In the genomic region with DNA sequence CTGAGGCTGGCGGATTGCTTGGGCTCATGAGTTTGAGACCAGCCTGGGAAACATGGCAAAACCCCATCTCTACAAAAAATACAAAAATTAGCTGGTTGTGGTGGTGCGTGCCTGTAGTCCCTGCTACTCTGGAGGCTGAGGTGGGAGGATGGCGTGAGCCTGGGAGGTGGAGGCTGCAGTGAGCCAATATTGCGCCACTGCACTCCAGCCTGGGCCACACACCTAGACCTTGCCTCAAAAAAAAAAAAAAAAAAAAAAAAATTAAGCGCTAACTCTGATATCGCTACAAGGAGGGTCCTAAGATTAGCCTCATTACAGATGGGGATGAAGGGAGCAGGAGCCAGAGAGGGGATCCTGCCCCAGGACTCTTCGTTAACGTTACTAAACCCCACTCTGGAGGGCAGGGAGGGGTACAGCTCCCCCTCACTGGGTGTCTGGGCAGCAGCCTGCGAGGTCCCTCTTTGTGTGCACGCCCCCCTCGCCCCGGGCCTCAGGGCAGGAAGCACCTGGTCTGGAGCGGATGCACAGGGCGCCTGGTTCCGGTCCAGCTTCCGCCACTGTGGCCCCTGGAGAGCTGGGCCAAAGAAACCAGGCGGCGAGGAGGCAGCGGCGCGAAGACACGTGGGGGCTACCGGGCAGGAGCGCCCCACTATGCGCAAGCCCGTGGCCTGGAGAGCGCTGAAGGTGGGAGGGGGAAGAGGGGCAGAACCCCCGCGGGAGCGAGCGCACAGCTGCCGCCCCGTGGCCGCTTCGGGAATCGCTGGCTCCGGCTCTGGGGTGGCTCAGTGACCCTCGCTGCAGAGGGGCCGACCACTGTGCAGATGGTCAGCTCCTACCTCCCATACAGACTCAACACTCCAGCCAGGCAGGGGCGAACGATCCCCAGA, we compare ENCODE assay signal across 8 cellular contexts. TPM values are rescaled to one million over a fixed set of nuclear protein-coding genes. Genes with fewer than 3 reads are reported as not detected.
DNase-seq lines count a peak whose midpoint lies in the region; ATAC-seq, FAIRE-seq and TF ChIP-seq lines count a peak whose summit lies in the region.

No MANE protein-coding gene starts in this region.

- H3K4me2 ChIP-seq in astrocyte (ENCODE audit: low read length), result no peak overlapping the region

- no peaks in the 10 kb centered on the region for H3K27me3 ChIP-seq in CD4-positive, CD25-positive, alpha-beta regulatory T cell (ENCODE audit: control insufficient read depth, insufficient read depth, low read length)
- no peaks in the 10 kb centered on the region for H3K27me3 ChIP-seq in astrocyte (ENCODE audit: insufficient read depth, low read length)

- H4K20me1 ChIP-seq in astrocyte (ENCODE audit: insufficient read depth, low read length), result peaks cover 6% of the 10 kb centered on the region

- peak; percentile 51 for TF ChIP-seq CTCF in HFFc6 (IDR thresholded peaks at IDR 0.05)
- peak; percentile 47 for TF ChIP-seq CTCF in astrocyte (IDR thresholded peaks at IDR 0.05; ENCODE audit: insufficient read depth, low read depth, low read length)

- H3K9me3 ChIP-seq in CD4-positive, CD25-positive, alpha-beta regulatory T cell (ENCODE audit: control insufficient read depth in 2 of 2, low read length in 2 of 2), result no peaks in the 10 kb centered on the region
- H3K9me3 ChIP-seq in astrocyte (ENCODE audit: insufficient read depth, low read depth, low read length), result no peaks in the 10 kb centered on the region

- H2AFZ ChIP-seq in astrocyte (ENCODE audit: low read depth, low read length), result no peak overlapping the region

- peak overlapping the region; percentile 82 for H3K4me3 ChIP-seq in CD4-positive, CD25-positive, alpha-beta regulatory T cell (ENCODE audit: low read depth, low read length)
- no peak overlapping the region for H3K4me3 ChIP-seq in astrocyte (ENCODE audit: insufficient read depth, low read depth, low read length)

- no peaks in the 10 kb centered on the region for H3K36me3 ChIP-seq in CD4-positive, CD25-positive, alpha-beta regulatory T cell (ENCODE audit: control insufficient read depth, insufficient read depth, low read length)
- H3K36me3 ChIP-seq in astrocyte (ENCODE audit: insufficient read depth, low read length), result peaks cover 3% of the 10 kb centered on the region

- peaks cover 0 to 50% (median 21%) of the 10 kb centered on the region in 4 donors for H3K4me1 Mint-ChIP-seq in CD4-positive, CD25-positive, alpha-beta regulatory T cell
- H3K4me1 Mint-ChIP-seq in HFFc6 (ENCODE audit: low read depth), result peaks cover 21% of the 10 kb centered on the region
- peaks cover 3% of the 10 kb centered on the region for H3K4me1 Mint-ChIP-seq in astrocyte (ENCODE audit: low read depth, unreplicated experiment)
- peaks cover 35 to 38% of the 10 kb centered on the region in 2 donors for H3K4me1 Mint-ChIP-seq in immature natural killer cell

- H3K27ac ChIP-seq in CD4-positive, CD25-positive, alpha-beta regulatory T cell (ENCODE audit: insufficient read depth, low read length, poor library complexity, severe bottlenecking), result peak overlapping the region; percentile 72
- H3K27ac ChIP-seq in astrocyte (ENCODE audit: low read depth, low read length), result no peak overlapping the region

- H3K4me1 ChIP-seq in CD4-positive, CD25-positive, alpha-beta regulatory T cell (ENCODE audit: control insufficient read depth, insufficient read depth, low read length, poor library complexity, severe bottlenecking), result peaks cover 67% of the 10 kb centered on the region
- H3K4me1 ChIP-seq in astrocyte (ENCODE audit: insufficient read depth, low read length), result peaks cover 5% of the 10 kb centered on the region

- peak overlapping the region; percentile 83 to 97 (median 88) for H3K27ac Mint-ChIP-seq in CD4-positive, CD25-positive, alpha-beta regulatory T cell
- H3K27ac Mint-ChIP-seq in HFFc6, result no peak overlapping the region
- H3K27ac Mint-ChIP-seq in astrocyte (ENCODE audit: unreplicated experiment), result no peak overlapping the region
- H3K27ac Mint-ChIP-seq in immature natural killer cell, result peak overlapping the region; percentile 68 to 90 (median 88)

- no peaks in the 10 kb centered on the region for H3K9me3 Mint-ChIP-seq in CD4-positive, CD25-positive, alpha-beta regulatory T cell
- no peaks in the 10 kb centered on the region for H3K9me3 Mint-ChIP-seq in HFFc6
- peaks cover 8% of the 10 kb centered on the region for H3K9me3 Mint-ChIP-seq in astrocyte (ENCODE audit: unreplicated experiment)
- H3K9me3 Mint-ChIP-seq in immature natural killer cell, result peaks cover 0 to 5% (median 4%) of the 10 kb centered on the region in 6 donors

- DNase-seq in CD4-positive, CD25-positive, alpha-beta regulatory T cell, result peak; percentile 55 to 69 (median 57)
- DNase-seq in HFFc6, result no peak
- peak; percentile 45 to 71 (median 49) for DNase-seq in T-helper 2 cell
- no peak for DNase-seq in astrocyte (ENCODE audit: low read depth)
- DNase-seq in immature natural killer cell, result peak; percentile 57 to 68 (median 65)
- DNase-seq in stimulated activated CD4-positive, alpha-beta T cell treated with anti-CD3 and anti-CD28 coated beads, Interleukin-4, amount 100 ng/mL, for 24 hours, result peak; percentile 66
- DNase-seq in HT-29 (ENCODE audit: low spot score), result no peak
- DNase-seq in NCI-H446 treated with DMSO at 0.1 percent for 48 hours (lab: John Stamatoyannopoulos, UW), result no peak

- no peaks in the 10 kb centered on the region for H3K79me2 ChIP-seq in astrocyte (ENCODE audit: insufficient read depth, low read length)

- H3K9ac ChIP-seq in astrocyte (ENCODE audit: low read length), result no peak overlapping the region

- no peaks in the 10 kb centered on the region for H3K27me3 Mint-ChIP-seq in CD4-positive, CD25-positive, alpha-beta regulatory T cell
- peaks cover 7% of the 10 kb centered on the region for H3K27me3 Mint-ChIP-seq in HFFc6 (ENCODE audit: insufficient read depth)
- peaks cover 14% of the 10 kb centered on the region for H3K27me3 Mint-ChIP-seq in astrocyte (ENCODE audit: low read depth, unreplicated experiment)
- peaks cover 13 to 19% (median 16%) of the 10 kb centered on the region in 3 donors for H3K27me3 Mint-ChIP-seq in immature natural killer cell (ENCODE audit: low read depth in 3 of 3)

- ATAC-seq in CD4-positive, CD25-positive, alpha-beta regulatory T cell (ENCODE audit: low read depth in 2 of 2), result peak; percentile 40 to 50

- H3K4me3 Mint-ChIP-seq in CD4-positive, CD25-positive, alpha-beta regulatory T cell, result peak overlapping the region; percentile 90 to 97 (median 92)
- H3K4me3 Mint-ChIP-seq in HFFc6, result no peak overlapping the region
- H3K4me3 Mint-ChIP-seq in astrocyte (ENCODE audit: unreplicated experiment), result no peak overlapping the region
- H3K4me3 Mint-ChIP-seq in immature natural killer cell, result peak overlapping the region; percentile 90 to 98 (median 93)

- H3K36me3 Mint-ChIP-seq in CD4-positive, CD25-positive, alpha-beta regulatory T cell, result peaks cover 6% of the 10 kb centered on the region
- peaks cover 10% of the 10 kb centered on the region; the same call in 1 of the 2 replicates for H3K36me3 Mint-ChIP-seq in HFFc6 (ENCODE audit: low read depth)
- H3K36me3 Mint-ChIP-seq in astrocyte (ENCODE audit: low read depth, unreplicated experiment), result peaks cover 10% of the 10 kb centered on the region
- H3K36me3 Mint-ChIP-seq in immature natural killer cell, result no peaks in the 10 kb centered on the region

- no peak for FAIRE-seq in astrocyte (lab: Jason Lieb, UNC)

RNA-seq across cellular contexts. Expression of a gene that starts 1.5 kb away (rescaled TPM):
- total RNA-seq in CD4-positive, CD25-positive, alpha-beta regulatory T cell, result 8.7 TPM
- polyA plus RNA-seq in CD4-positive, CD25-positive, alpha-beta regulatory T cell, result 10 to 100 TPM in 1 of 4 donors, 1 to 10 TPM in 3; 6.5 to 14.2 (median 7.5) TPM
- 1 to 10 TPM; 1.5 to 5.1 (median 4.2) TPM for total RNA-seq in HFFc6 (2021; fragmentation: NEBNext Ultra II Directional; extraction: Animal tissue kit (Norgen Biotek cat#: 25700))
- 0.27 TPM in 1 of 2 replicates, not detected in the other for total RNA-seq in astrocyte
- polyA plus RNA-seq in immature natural killer cell, result 1 to 10 TPM; 1.1 to 2.2 (median 2.1) TPM
- 1.8 and 2.5 TPM in 2 replicates for total RNA-seq in HT-29 (2014; rRNA removed; shearing (Covaris generic))

RNA-seq across cellular contexts. Expression of a gene that starts 12.3 kb away (rescaled TPM):
- total RNA-seq in CD4-positive, CD25-positive, alpha-beta regulatory T cell, result 57.6 TPM
- 10 to 100 TPM; 16.0 to 22.3 (median 19.9) TPM for polyA plus RNA-seq in CD4-positive, CD25-positive, alpha-beta regulatory T cell
- total RNA-seq in HFFc6 (2021; fragmentation: NEBNext Ultra II Directional; extraction: Animal tissue kit (Norgen Biotek cat#: 25700)), result 10 to 100 TPM; 36.3 to 49.9 (median 39.6) TPM
- total RNA-seq in astrocyte, result 43.0 and 43.3 TPM in 2 replicates
- 10 to 100 TPM; 13.2 to 16.5 (median 16.3) TPM for polyA plus RNA-seq in immature natural killer cell
- total RNA-seq in HT-29 (2014; rRNA removed; shearing (Covaris generic)), result 52.8 and 59.8 TPM in 2 replicates

RNA-seq across cellular contexts. Expression of a gene that starts 13.9 kb away (rescaled TPM):
- 25.4 TPM for total RNA-seq in CD4-positive, CD25-positive, alpha-beta regulatory T cell
- 1 to 10 TPM in 2 of 4 donors, under 1 TPM in 2; 0.71 to 2.5 (median 1.2) TPM for polyA plus RNA-seq in CD4-positive, CD25-positive, alpha-beta regulatory T cell
- 100 to 1,000 TPM; 126 to 146 (median 139) TPM for total RNA-seq in HFFc6 (2021; fragmentation: NEBNext Ultra II Directional; extraction: Animal tissue kit (Norgen Biotek cat#: 25700))
- total RNA-seq in astrocyte, result 96.4 and 104 TPM in 2 replicates
- 1 to 10 TPM in 2 of 3 donors, not detected in 1; 1.2 to 2.8 TPM for polyA plus RNA-seq in immature natural killer cell
- 130 and 133 TPM in 2 replicates for total RNA-seq in HT-29 (2014; rRNA removed; shearing (Covaris generic))

RNA-seq across cellular contexts. Expression of a gene that starts 46.0 kb away (rescaled TPM):
- 56.5 TPM for total RNA-seq in CD4-positive, CD25-positive, alpha-beta regulatory T cell
- polyA plus RNA-seq in CD4-positive, CD25-positive, alpha-beta regulatory T cell, result 10 to 100 TPM; 52.4 to 68.2 (median 58.9) TPM
- 10 to 100 TPM; 48.5 to 63.4 (median 54.0) TPM for total RNA-seq in HFFc6 (2021; fragmentation: NEBNext Ultra II Directional; extraction: Animal tissue kit (Norgen Biotek cat#: 25700))
- 39.7 and 39.8 TPM in 2 replicates for total RNA-seq in astrocyte
- polyA plus RNA-seq in immature natural killer cell, result 10 to 100 TPM; 56.8 to 92.5 (median 66.0) TPM
- total RNA-seq in HT-29 (2014; rRNA removed; shearing (Covaris generic)), result 86.0 and 102 TPM in 2 replicates

RNA-seq across cellular contexts. Expression of a gene that starts 46.0 kb away (rescaled TPM):
- 478 TPM for total RNA-seq in CD4-positive, CD25-positive, alpha-beta regulatory T cell
- 100 to 1,000 TPM; 144 to 234 (median 197) TPM for polyA plus RNA-seq in CD4-positive, CD25-positive, alpha-beta regulatory T cell
- total RNA-seq in HFFc6 (2021; fragmentation: NEBNext Ultra II Directional; extraction: Animal tissue kit (Norgen Biotek cat#: 25700)), result 10 to 100 TPM; 68.9 to 91.2 (median 87.7) TPM
- total RNA-seq in astrocyte, result 58.7 and 71.3 TPM in 2 replicates
- 100 to 1,000 TPM; 395 to 487 (median 487) TPM for polyA plus RNA-seq in immature natural killer cell
- total RNA-seq in HT-29 (2014; rRNA removed; shearing (Covaris generic)), result 144 and 159 TPM in 2 replicates

Comparison
In these comparisons a context has a peak if more than half of its experiments do, and no peak if none do; other contexts are left out.
1. DNase-seq: peak in CD4-positive, CD25-positive, alpha-beta regulatory T cell (3 of 3), T-helper 2 cell (5 of 5), immature natural killer cell (3 of 3) and stimulated activated CD4-positive, alpha-beta T cell treated with anti-CD3 and anti-CD28 coated beads, Interleukin-4, amount 100 ng/mL, for 24 hours (single experiment); none in HFFc6 (single experiment), astrocyte (single experiment), HT-29 (single experiment) and NCI-H446 treated with DMSO at 0.1 percent for 48 hours (single experiment).
2. H3K27ac Mint-ChIP-seq: peak in CD4-positive, CD25-positive, alpha-beta regulatory T cell (3 of 3) and immature natural killer cell (6 of 6); none in HFFc6 (single experiment) and astrocyte (single experiment).
3. H3K4me3 Mint-ChIP-seq: peak in CD4-positive, CD25-positive, alpha-beta regulatory T cell (4 of 4) and immature natural killer cell (5 of 5); none in HFFc6 (single experiment) and astrocyte (single experiment).